18 cellular contexts compared by ENCODE assay signal in genomic region chr10:60410970-60411369, GRCh38. TPM values are rescaled to one million over a fixed set of nuclear protein-coding genes. Genes with fewer than 3 reads are reported as not detected.
DNase-seq lines count a peak whose midpoint lies in the region; ATAC-seq, FAIRE-seq and TF ChIP-seq lines count a peak whose summit lies in the region.
"Had no signal": no experiment of that assay in that cellular context is flagged by ENCODE, and none has a peak within 500 bp of the region (broad histone marks: within the 10 kb centered on the region; RNA-seq: fewer than 3 reads in every experiment).

No MANE protein-coding gene starts in this region.

- FAIRE-seq in endometrium (lab: Jason Lieb, UNC), result peak; percentile 94
- FAIRE-seq: GM12878, GM19239 had no signal

- no peak overlapping the region for H2BK5ac ChIP-seq in IMR-90 (ENCODE audit: low read depth, low read length, poor library complexity, severe bottlenecking)

- H2BK20ac ChIP-seq in IMR-90 (ENCODE audit: low read depth, low read length), result peak overlapping the region; percentile 67

- H3K56ac ChIP-seq in IMR-90 (ENCODE audit: extremely low read depth, insufficient read depth, low read length), result no peak overlapping the region

- no peak overlapping the region for H3K27ac Mint-ChIP-seq in effector memory CD8-positive, alpha-beta T cell
- H3K27ac Mint-ChIP-seq: B cell; CD8-positive, alpha-beta T cell had no signal

- peak overlapping the region; percentile 48; the same call in 1 of the 2 replicates for H3K14ac ChIP-seq in IMR-90 (replicated peaks; ENCODE audit: low read depth, low read length)

- no peak overlapping the region for H3K4me3 ChIP-seq in IMR-90 (ENCODE audit: insufficient read depth, low read depth, low read length)
- H3K4me3 ChIP-seq in osteoblast (ENCODE audit: insufficient read depth, low read length), result no peak overlapping the region
- H3K4me3 ChIP-seq: BLaER1 treated with 17β-estradiol and CSF1 and Interleukin-3, amounts not matched to agents 10 nM and 100 nM; GM12878; GM23248 had no signal

- peak overlapping the region; percentile 96 for H2BK120ac ChIP-seq in IMR-90 (ENCODE audit: low read depth, low read length)

- WGBS in IMR-90 (ENCODE audit: extremely low coverage in 2 of 2, insufficient read length in 1 of 2), 2 experiments, result no CpG with 5 or more reads among the region's 3 CpGs

- TF ChIP-seq CTCF in IMR-90 (conservative IDR thresholded peaks at IDR 0.05; ENCODE audit: low read depth, low read length) (no peak), osteoblast (IDR thresholded peaks at IDR 0.05; ENCODE audit: extremely low read depth, low read depth, low read length) (no peak)

- H3K9me3 Mint-ChIP-seq in effector memory CD8-positive, alpha-beta T cell, result no peaks in the 10 kb centered on the region
- H3K9me3 Mint-ChIP-seq: CD8-positive, alpha-beta T cell had no signal

- peak overlapping the region; percentile 83; the same call in 2 of the 3 replicates for H2BK15ac ChIP-seq in IMR-90 (ENCODE audit: low read depth, low read length)

- H3K4me2 ChIP-seq in IMR-90 (ENCODE audit: low read depth, low read length), result no peak overlapping the region
- no peak overlapping the region for H3K4me2 ChIP-seq in osteoblast (ENCODE audit: insufficient read depth, low read length)
- H3K4me2 ChIP-seq: BLaER1 treated with 17β-estradiol and CSF1 and Interleukin-3, amounts not matched to agents 10 nM and 100 nM had no signal

- no peaks in the 10 kb centered on the region for H4K20me1 ChIP-seq in IMR-90 (ENCODE audit: insufficient read depth, low read length)
- H4K20me1 ChIP-seq in osteoblast (ENCODE audit: insufficient read depth, low read length), result no peaks in the 10 kb centered on the region
- H4K20me1 ChIP-seq: BLaER1 treated with 17β-estradiol and CSF1 and Interleukin-3, amounts not matched to agents 10 nM and 100 nM had no signal

- dilution Hi-C loops in IMR-90 (cut with HindIII; ENCODE audit: low sequenced_read_pairs, unreplicated experiment), result no loop called here

- no peak overlapping the region for H4K5ac ChIP-seq in IMR-90 (ENCODE audit: low read depth, low read length)

- no peak overlapping the region for H3K23ac ChIP-seq in IMR-90 (ENCODE audit: low read depth, low read length)

- H3K27ac ChIP-seq in IMR-90 (ENCODE audit: insufficient read depth, low read length) (no peak overlapping the region), osteoblast (ENCODE audit: low read depth, low read length) (no peak overlapping the region)
- H3K27ac ChIP-seq: BLaER1 treated with 17β-estradiol and CSF1 and Interleukin-3, amounts not matched to agents 10 nM and 100 nM; GM23248; HL-60 had no signal

- in situ Hi-C loops in IMR-90 (cut with MboI; ENCODE audit: low sequenced_read_pairs), result loop anchor here (25.0 kb wide), 1 partner anchor 524 kb away; no protein-coding TSS in a partner anchor

- no peaks in the 10 kb centered on the region for H3K79me1 ChIP-seq in IMR-90 (ENCODE audit: low read depth in 1 of 2, low read length in 2 of 2)

- H2AK9ac ChIP-seq in IMR-90 (replicated peaks; ENCODE audit: low read depth, low read length, poor library complexity), result no peak overlapping the region

- H3K18ac ChIP-seq in IMR-90 (ENCODE audit: low read depth, low read length), result peak overlapping the region; percentile 43; the same call in 1 of the 2 replicates

- POLR2A ChIA-PET in IMR-90 (lab: Charles Lee; ENCODE audit: unreplicated experiment), result no interaction called here

- CTCF ChIA-PET in IMR-90 (lab: Yijun Ruan, JAX), result no interaction called here

- H3K36me3 ChIP-seq in IMR-90 (ENCODE audit: control insufficient read depth, insufficient read depth, low read length) (no peaks in the 10 kb centered on the region), osteoblast (ENCODE audit: insufficient read depth, low read length) (no peaks in the 10 kb centered on the region)
- H3K36me3 ChIP-seq: BLaER1 treated with 17β-estradiol and CSF1 and Interleukin-3, amounts not matched to agents 10 nM and 100 nM had no signal

- H3K36me3 Mint-ChIP-seq in effector memory CD8-positive, alpha-beta T cell (ENCODE audit: insufficient read depth), result peaks cover 4% of the 10 kb centered on the region
- H3K36me3 Mint-ChIP-seq: CD8-positive, alpha-beta T cell had no signal

- peak overlapping the region; percentile 43; the same call in 1 of the 2 replicates for H4K91ac ChIP-seq in IMR-90 (ENCODE audit: insufficient read depth, low read depth, low read length)

- BruUV-seq in IMR-90 (replicated peaks; lab: Mats Ljungman, UMichigan), result no TSS peak

- no peaks in the 10 kb centered on the region for H3K79me2 ChIP-seq in osteoblast (ENCODE audit: insufficient read depth, low read length)

- H3K4me1 Mint-ChIP-seq in effector memory CD8-positive, alpha-beta T cell (ENCODE audit: low read depth in 2 of 2), result peaks cover 0 to 5% of the 10 kb centered on the region in 2 donors
- H3K4me1 Mint-ChIP-seq: B cell had no signal

- H3K4me3 Mint-ChIP-seq in effector memory CD8-positive, alpha-beta T cell, result no peak overlapping the region
- H3K4me3 Mint-ChIP-seq: B cell; CD8-positive, alpha-beta T cell had no signal

- no peak overlapping the region for H3K9ac ChIP-seq in IMR-90 (ENCODE audit: low read depth, low read length)
- H3K9ac ChIP-seq: BLaER1 treated with 17β-estradiol and CSF1 and Interleukin-3, amounts not matched to agents 10 nM and 100 nM; GM23248 had no signal

- H3K9me3 ChIP-seq in IMR-90 (ENCODE audit: control insufficient read depth, insufficient read depth, low read length), result no peaks in the 10 kb centered on the region
- H3K9me3 ChIP-seq in osteoblast (ENCODE audit: low read depth, low read length), result no peaks in the 10 kb centered on the region
- H3K9me3 ChIP-seq: BLaER1 treated with 17β-estradiol and CSF1 and Interleukin-3, amounts not matched to agents 10 nM and 100 nM had no signal

- ATAC-seq in IMR-90 (ENCODE audit: low read depth), result 0 out of 2 replicates have a peak, but pooled peaks have one; percentile 5
- ATAC-seq in left lobe of liver, result no peak
- no peak for ATAC-seq in effector memory CD8-positive, alpha-beta T cell (replicated peaks)
- no peak for ATAC-seq in HG03175 (IDR thresholded peaks at IDR 0.05; ENCODE audit: unreplicated experiment)
- ATAC-seq: CD8-positive, alpha-beta T cell; GM12878 had no signal

- H4K8ac ChIP-seq in IMR-90 (ENCODE audit: low read depth in 2 of 2, low read length in 2 of 2), result peak overlapping the region in 1 of 2 experiments; percentile 64; a peak in 2 of 4 replicates

- H3K9me1 ChIP-seq in IMR-90 (ENCODE audit: insufficient read depth, low read length), result peaks cover 18% of the 10 kb centered on the region

- TF ChIP-seq RAD21 in IMR-90 (IDR thresholded peaks at IDR 0.05; ENCODE audit: low read length), result no peak

- H3K4ac ChIP-seq in IMR-90 (ENCODE audit: low read depth, low read length), result peak overlapping the region; percentile 75

- H3K27me3 ChIP-seq in IMR-90 (ENCODE audit: control insufficient read depth, insufficient read depth, low read length) (no peaks in the 10 kb centered on the region), osteoblast (ENCODE audit: insufficient read depth, low read length) (no peaks in the 10 kb centered on the region)
- H3K27me3 ChIP-seq: BLaER1 treated with 17β-estradiol and CSF1 and Interleukin-3, amounts not matched to agents 10 nM and 100 nM had no signal

- intact Hi-C loops in IMR-90 (cut with micrococcal nuclease), result no loop called here

- H2AFZ ChIP-seq in IMR-90 (replicated peaks; ENCODE audit: low read length, poor library complexity) (peak overlapping the region; percentile 12), osteoblast (ENCODE audit: low read length) (peak overlapping the region; percentile 67)
- H2AFZ ChIP-seq: GM23248 had no signal

- peaks cover 22% of the 10 kb centered on the region for H3K4me1 ChIP-seq in IMR-90 (ENCODE audit: control insufficient read depth, insufficient read depth, low read length)
- H3K4me1 ChIP-seq in osteoblast (ENCODE audit: insufficient read depth, low read length), result peaks cover 26% of the 10 kb centered on the region
- H3K4me1 ChIP-seq: BLaER1 treated with 17β-estradiol and CSF1 and Interleukin-3, amounts not matched to agents 10 nM and 100 nM had no signal

- H3K27me3 Mint-ChIP-seq in effector memory CD8-positive, alpha-beta T cell, result no peaks in the 10 kb centered on the region
- H3K27me3 Mint-ChIP-seq: B cell had no signal

- DNase-seq in IMR-90 (peak; percentile 36), LHCN-M2 (ENCODE audit: low read depth) (peak; percentile 31), osteoblast (ENCODE audit: insufficient read length, low spot score, missing footprints) (no peak), left lobe of liver (ENCODE audit: low spot score) (no peak), EL (no peak)
- DNase-seq in effector memory CD8-positive, alpha-beta T cell, result no peak
- DNase-seq: Calu3; CD8-positive, alpha-beta T cell; DMS79 treated with DMSO at 0.1 percent for 48 hours; GM23248; HCEC 1CT had no signal

- TF ChIP-seq POLR2A in IMR-90 (IDR thresholded peaks at IDR 0.05; ENCODE audit: low read depth, low read length), result no peak

- peak overlapping the region; percentile 2; the same call in 1 of the 2 replicates for H2AK5ac ChIP-seq in IMR-90 (ENCODE audit: low read depth, low read length)

TF ChIP-seq in IMR-90, 13 proteins besides CTCF, POLR2A, EP300 and RAD21:
- TF ChIP-seq NFE2L2 (IDR thresholded peaks at IDR 0.05; ENCODE audit: low read depth, low read length), result no peak
- TF ChIP-seq CHD1 (IDR thresholded peaks at IDR 0.05; ENCODE audit: low read depth, low read length), result no peak
- TF ChIP-seq MAFK (IDR thresholded peaks at IDR 0.05; ENCODE audit: low read depth, low read length), result no peak
- no peak for TF ChIP-seq MAZ (IDR thresholded peaks at IDR 0.05; ENCODE audit: borderline replicate concordance, low read depth, low read length)
- no peak for TF ChIP-seq USF2 (IDR thresholded peaks at IDR 0.05; ENCODE audit: low read depth, low read length)
- TF ChIP-seq RCOR1 (IDR thresholded peaks at IDR 0.05; ENCODE audit: insufficient replicate concordance, low read length), result no peak
- no peak for TF ChIP-seq RFX5 (IDR thresholded peaks at IDR 0.05; ENCODE audit: low read depth, low read length)
- TF ChIP-seq SMC3 (IDR thresholded peaks at IDR 0.05; ENCODE audit: low read depth, low read length), result no peak
TF ChIP-seq in IMR-90: peak in this region for 0.

RNA-seq across cellular contexts. Expression of gene ANK3, which starts 21.3 kb away (rescaled TPM):
- total RNA-seq in IMR-90 (2012; rRNA removed) (1.7 and 1.8 TPM in 2 replicates), LHCN-M2 (2014; rRNA removed) (1.9 and 4.5 TPM in 2 replicates), osteoblast (44.5 and 58.0 TPM in 2 replicates), left lobe of liver (13.4 TPM)
- 0.55 and 0.63 TPM in 2 replicates for polyA plus RNA-seq in IMR-90 (2012; rRNA removed)
- polyA plus RNA-seq in IMR-90 (2012; cell fraction: cytosol; rRNA removed), result 0.11 and 0.47 TPM in 2 replicates
- 0.18 and 1.1 TPM in 2 replicates for polyA plus RNA-seq in IMR-90 (2012; cell fraction: nucleus; rRNA removed; ENCODE audit: low replicate concordance)
- polyA plus RNA-seq in LHCN-M2 (2012), result 2.3 TPM

Comparison
In these comparisons a context has a peak if more than half of its experiments do, and no peak if none do; other contexts are left out.
1. DNase-seq: peak in IMR-90 (single experiment) and LHCN-M2 (single experiment); none in osteoblast (single experiment), left lobe of liver (single experiment), effector memory CD8-positive, alpha-beta T cell (0 of 3) and EL (single experiment).